Comparison of ENCODE assay signal across 18 cellular contexts in genomic region chr2:31004252-31004651, GRCh38.
"Had no signal": no experiment of that assay in that cellular context is flagged by ENCODE, and none has a peak within 500 bp of the region (broad histone marks: within the 10 kb centered on the region; RNA-seq: fewer than 3 reads in every experiment).

No MANE protein-coding gene starts in this region.

- H3K4me1 Mint-ChIP-seq: activated B cell treated with CpG ODN at 0.5 μM for 24 hours; activated CD4-positive, alpha-beta T cell treated with anti-CD3 and anti-CD28 coated beads for 36 hours; activated naive CD8-positive, alpha-beta T cell treated with anti-CD3 and anti-CD28 coated beads for 36 hours; stimulated activated naive B cell treated with anti-CD40 and anti-IgM and Interleukin-4, amounts not matched to agents 10 μg/mL and 1 μg/mL and 100 μg/mL, for 72 hours had no signal

- H3K36me3 Mint-ChIP-seq: activated naive CD8-positive, alpha-beta T cell treated with anti-CD3 and anti-CD28 coated beads for 36 hours; stimulated activated naive B cell treated with anti-CD40 and anti-IgM and Interleukin-4, amounts not matched to agents 10 μg/mL and 1 μg/mL and 100 μg/mL, for 72 hours; type B pancreatic cell had no signal

- DNase-seq: activated B cell treated with CpG ODN at 0.5 μM for 24 hours; activated CD4-positive, alpha-beta T cell treated with anti-CD3 and anti-CD28 coated beads for 36 hours; activated CD4-positive, alpha-beta T cell treated with anti-CD3 and anti-CD28 coated beads, Interleukin-2, amount 50 U/mL, for 4 hours; activated naive CD4-positive, alpha-beta T cell treated with Interleukin-2 at 50 U/mL for 16 hours; activated naive CD8-positive, alpha-beta T cell treated with anti-CD3 and anti-CD28 coated beads for 36 hours; activated T-cell treated with anti-CD3 and anti-CD28 coated beads, Interleukin-2, amount 50 U/mL, for 48 hours; foreskin melanocyte; left ventricle myocardium superior; occipital lobe; posterior cingulate gyrus; retina; stimulated activated CD4-positive, alpha-beta T cell treated with anti-CD3 and anti-CD28 coated beads, Interleukin-2, amount 100 ng/mL, for 48 hours; stimulated activated CD8-positive, alpha-beta memory T cell treated with anti-CD3 and anti-CD28 coated beads, Interleukin-4, amount 100 ng/mL, for 48 hours; stimulated activated naive B cell treated with anti-CD40 and anti-IgM and Interleukin-4, amounts not matched to agents 10 μg/mL and 1 μg/mL and 100 μg/mL, for 72 hours; T1000 had no signal

- H3K27me3 Mint-ChIP-seq: activated B cell treated with CpG ODN at 0.5 μM for 24 hours; stimulated activated naive B cell treated with anti-CD40 and anti-IgM and Interleukin-4, amounts not matched to agents 10 μg/mL and 1 μg/mL and 100 μg/mL, for 72 hours had no signal

- ATAC-seq: activated CD4-positive, alpha-beta T cell treated with anti-CD3 and anti-CD28 coated beads for 36 hours; left ventricle myocardium superior; stimulated activated naive B cell treated with anti-CD40 and anti-IgM and Interleukin-4, amounts not matched to agents 10 μg/mL and 1 μg/mL and 100 μg/mL, for 72 hours had no signal

- H3K9me3 ChIP-seq: thoracic aorta had no signal

- H3K27ac ChIP-seq: cardiac muscle cell, thoracic aorta had no signal

- H3K36me3 ChIP-seq: cardiac muscle cell, thoracic aorta had no signal

- H3K9me3 Mint-ChIP-seq: activated B cell treated with CpG ODN at 0.5 μM for 24 hours; activated naive CD8-positive, alpha-beta T cell treated with anti-CD3 and anti-CD28 coated beads for 36 hours; stimulated activated naive B cell treated with anti-CD40 and anti-IgM and Interleukin-4, amounts not matched to agents 10 μg/mL and 1 μg/mL and 100 μg/mL, for 72 hours; type B pancreatic cell had no signal

- H3K4me3 ChIP-seq: cardiac muscle cell, thoracic aorta had no signal

- H3K27me3 ChIP-seq: cardiac muscle cell had no signal

- H3K27ac Mint-ChIP-seq: activated B cell treated with CpG ODN at 0.5 μM for 24 hours; activated CD4-positive, alpha-beta T cell treated with anti-CD3 and anti-CD28 coated beads for 36 hours; activated naive CD8-positive, alpha-beta T cell treated with anti-CD3 and anti-CD28 coated beads for 36 hours; stimulated activated naive B cell treated with anti-CD40 and anti-IgM and Interleukin-4, amounts not matched to agents 10 μg/mL and 1 μg/mL and 100 μg/mL, for 72 hours; type B pancreatic cell had no signal

- H3K4me3 Mint-ChIP-seq: activated B cell treated with CpG ODN at 0.5 μM for 24 hours; activated CD4-positive, alpha-beta T cell treated with anti-CD3 and anti-CD28 coated beads for 36 hours; activated naive CD8-positive, alpha-beta T cell treated with anti-CD3 and anti-CD28 coated beads for 36 hours; stimulated activated naive B cell treated with anti-CD40 and anti-IgM and Interleukin-4, amounts not matched to agents 10 μg/mL and 1 μg/mL and 100 μg/mL, for 72 hours; type B pancreatic cell had no signal
